Comparison of ENCODE assay signal across 15 cellular contexts in the genomic region with DNA sequence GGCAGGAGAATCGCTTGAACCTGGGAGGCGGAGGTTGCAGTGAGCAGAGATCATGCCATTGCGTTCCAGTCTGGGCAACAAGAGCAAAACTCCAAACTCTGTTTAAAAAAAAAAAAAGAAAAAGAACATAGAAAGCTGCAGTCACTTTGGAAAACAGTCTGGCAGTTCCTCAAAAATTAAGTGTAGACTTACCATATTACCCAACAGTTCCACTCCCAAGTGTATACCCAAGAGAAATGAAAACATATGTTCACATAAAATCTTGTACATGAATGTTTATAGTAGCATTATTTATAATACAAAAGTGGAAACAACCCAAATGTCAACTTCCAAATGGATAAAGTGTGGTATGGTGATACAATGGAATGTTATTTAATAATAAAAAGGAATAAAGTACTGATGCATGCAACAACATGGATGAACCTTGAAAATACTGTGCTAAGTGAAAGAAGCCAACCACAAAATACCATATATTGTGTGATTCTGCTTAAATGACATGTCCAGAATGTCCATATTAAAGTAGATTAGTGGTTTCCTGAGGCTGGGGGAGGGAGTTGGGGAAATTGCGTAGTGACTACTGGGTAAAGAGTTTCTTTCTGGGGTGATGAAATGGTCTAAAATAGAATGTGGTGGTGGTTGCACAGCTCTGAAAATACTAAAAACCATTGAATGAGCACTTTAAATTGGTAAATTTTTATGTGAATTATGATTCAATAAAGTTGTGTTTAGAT.
"Had no signal": no experiment of that assay in that cellular context is flagged by ENCODE, and none has a peak within 500 bp of the region (broad histone marks: within the 10 kb centered on the region; RNA-seq: fewer than 3 reads in every experiment).

No MANE protein-coding gene starts in this region.

- H3K27me3 Mint-ChIP-seq: activated T-cell treated with anti-CD3 and anti-CD28 coated beads, Interleukin-2, amount 50 U/mL, for 24 hours had no signal

- DNase-seq: activated CD4-positive, alpha-beta T cell treated with anti-CD3 and anti-CD28 coated beads, Interleukin-2, amount 10 ng/mL, durations not matched to agents 24 days and 14 days; activated CD8-positive, alpha-beta T cell treated with anti-CD3 and anti-CD28 coated beads, Interleukin-2, amount 10 ng/mL, durations not matched to agents 7 days and 5 days; activated naive CD4-positive, alpha-beta T cell treated with anti-CD3 and anti-CD28 coated beads for 36 hours; activated T-cell treated with anti-CD3 and anti-CD28 coated beads, Interleukin-2, amount 50 U/mL, for 24 hours; immature natural killer cell; kidney glomerular epithelial cell; left ventricle myocardium inferior; mammary epithelial cell; midbrain; occipital lobe; posterior cingulate gyrus; sigmoid colon; stimulated activated naive B cell treated with anti-CD40 and anti-IgM and Interleukin-4, amounts not matched to agents 10 μg/mL and 1 μg/mL and 100 μg/mL, for 72 hours; T-helper 9 cell had no signal

- ATAC-seq: activated CD8-positive, alpha-beta T cell treated with anti-CD3 and anti-CD28 coated beads, Interleukin-2, amount 10 ng/mL, durations not matched to agents 7 days and 5 days; stimulated activated naive B cell treated with anti-CD40 and anti-IgM and Interleukin-4, amounts not matched to agents 10 μg/mL and 1 μg/mL and 100 μg/mL, for 72 hours had no signal

- H3K27ac Mint-ChIP-seq: activated CD4-positive, alpha-beta T cell treated with anti-CD3 and anti-CD28 coated beads, Interleukin-2, amount 10 ng/mL, durations not matched to agents 24 days and 14 days; activated CD8-positive, alpha-beta T cell treated with anti-CD3 and anti-CD28 coated beads, Interleukin-2, amount 10 ng/mL, durations not matched to agents 7 days and 5 days; activated naive CD4-positive, alpha-beta T cell treated with anti-CD3 and anti-CD28 coated beads for 36 hours; activated T-cell treated with anti-CD3 and anti-CD28 coated beads, Interleukin-2, amount 50 U/mL, for 24 hours; immature natural killer cell; stimulated activated naive B cell treated with anti-CD40 and anti-IgM and Interleukin-4, amounts not matched to agents 10 μg/mL and 1 μg/mL and 100 μg/mL, for 72 hours had no signal

- H3K4me1 Mint-ChIP-seq: immature natural killer cell; stimulated activated naive B cell treated with anti-CD40 and anti-IgM and Interleukin-4, amounts not matched to agents 10 μg/mL and 1 μg/mL and 100 μg/mL, for 72 hours had no signal

- H3K4me3 Mint-ChIP-seq: activated CD4-positive, alpha-beta T cell treated with anti-CD3 and anti-CD28 coated beads, Interleukin-2, amount 10 ng/mL, durations not matched to agents 24 days and 14 days; activated CD8-positive, alpha-beta T cell treated with anti-CD3 and anti-CD28 coated beads, Interleukin-2, amount 10 ng/mL, durations not matched to agents 7 days and 5 days; activated naive CD4-positive, alpha-beta T cell treated with anti-CD3 and anti-CD28 coated beads for 36 hours; activated T-cell treated with anti-CD3 and anti-CD28 coated beads, Interleukin-2, amount 50 U/mL, for 24 hours; central memory CD8-positive, alpha-beta T cell; immature natural killer cell; stimulated activated naive B cell treated with anti-CD40 and anti-IgM and Interleukin-4, amounts not matched to agents 10 μg/mL and 1 μg/mL and 100 μg/mL, for 72 hours had no signal

- H3K9me3 Mint-ChIP-seq: activated CD4-positive, alpha-beta T cell treated with anti-CD3 and anti-CD28 coated beads, Interleukin-2, amount 10 ng/mL, durations not matched to agents 24 days and 14 days; activated naive CD4-positive, alpha-beta T cell treated with anti-CD3 and anti-CD28 coated beads for 36 hours; activated T-cell treated with anti-CD3 and anti-CD28 coated beads, Interleukin-2, amount 50 U/mL, for 24 hours; central memory CD8-positive, alpha-beta T cell had no signal
